8 cellular contexts compared by ENCODE assay signal in the genomic region with DNA sequence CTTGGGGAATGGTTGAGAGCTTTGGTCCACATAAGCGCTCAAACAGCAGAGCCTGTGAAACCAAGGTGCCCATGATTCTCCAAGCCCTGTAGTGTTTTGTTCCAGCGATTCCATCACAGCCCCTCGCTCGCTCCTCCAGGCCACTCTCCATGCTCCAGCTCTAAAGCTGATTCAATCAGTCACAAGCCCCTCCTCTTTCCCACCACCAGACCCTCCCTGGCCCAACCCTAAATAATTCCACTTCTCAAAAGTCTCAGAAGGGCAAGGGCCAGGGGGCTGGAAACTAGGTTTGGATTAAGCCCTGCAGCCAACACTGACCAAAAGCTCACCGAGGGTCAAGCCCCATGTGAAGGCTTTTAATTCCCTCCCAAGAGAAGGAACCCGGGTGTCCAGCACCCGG. TPM values are rescaled to one million over a fixed set of nuclear protein-coding genes. Genes with fewer than 3 reads are reported as not detected.
DNase-seq lines count a peak whose midpoint lies in the region; ATAC-seq, FAIRE-seq and TF ChIP-seq lines count a peak whose summit lies in the region.

No MANE protein-coding gene starts in this region.

- no peak overlapping the region for H3K9ac ChIP-seq in HepG2 (ENCODE audit: insufficient read depth, low read depth, low read length)

- no peak overlapping the region for H3K27ac ChIP-seq in HepG2 (ENCODE audit: extremely low read length, insufficient read depth, low read length)
- no peak overlapping the region for H3K27ac ChIP-seq in right lobe of liver

- DNase-seq in HepG2 (ENCODE audit: low spot score) (no peak), right lobe of liver (no peak), memory B cell (ENCODE audit: low spot score in 2 of 2) (no peak), dedifferentiated amniotic fluid mesenchymal stem cell (ENCODE audit: extremely low spot score) (no peak), SIG-M5 treated with dmso at 0.1 percent for 504 hours (lab: John Stamatoyannopoulos, UW; ENCODE audit: unreplicated experiment) (no peak), NCI-H1105 treated with DMSO at 0.1 percent for 48 hours (lab: John Stamatoyannopoulos, UW) (no peak)
- DNase-seq in activated naive CD8-positive, alpha-beta T cell treated with anti-CD3 and anti-CD28 coated beads, Interleukin-2, amount 50 U/mL, for 24 hours: no peak

- FAIRE-seq in HepG2 (lab: Jason Lieb, UNC): no peak

- H3K27me3 Mint-ChIP-seq in activated naive CD8-positive, alpha-beta T cell treated with anti-CD3 and anti-CD28 coated beads, Interleukin-2, amount 50 U/mL, for 24 hours: no peaks in the 10 kb centered on the region
- no peaks in the 10 kb centered on the region for H3K27me3 Mint-ChIP-seq in memory B cell

- BruUV-seq in HepG2 (replicated peaks; lab: Mats Ljungman, UMichigan): no TSS peak

- TF ChIP-seq POLR2A in HepG2 (IDR thresholded peaks at IDR 0.05; ENCODE audit: insufficient read depth in 1 of 2, low read depth in 2 of 2, low read length in 2 of 2) (no peak), right lobe of liver (IDR thresholded peaks at IDR 0.05) (no peak)

- H3K9me3 Mint-ChIP-seq in activated naive CD8-positive, alpha-beta T cell treated with anti-CD3 and anti-CD28 coated beads, Interleukin-2, amount 50 U/mL, for 24 hours: no peaks in the 10 kb centered on the region
- H3K9me3 Mint-ChIP-seq in memory B cell: no peaks in the 10 kb centered on the region

- intact Hi-C loops in HepG2 (cut with micrococcal nuclease; ENCODE audit: unreplicated experiment) (loop anchor here (5.0 kb wide), 1 partner anchor 53 kb away; no protein-coding TSS in a partner anchor), right lobe of liver (cut with DNase I) (no loop called here)

- H3K4me2 ChIP-seq in HepG2 (ENCODE audit: low read depth, low read length): peak overlapping the region; percentile 58

- peaks cover 30% of the 10 kb centered on the region for H3K4me1 ChIP-seq in HepG2 (ENCODE audit: insufficient read depth, low read length)
- peaks cover 0 to 18% (median under 1%) of the 10 kb centered on the region in 4 donors for H3K4me1 ChIP-seq in right lobe of liver

- TF ChIP-seq CTCF in HepG2 (CRISPR knock-in tag; IDR thresholded peaks at IDR 0.05): no peak
- no peak for TF ChIP-seq CTCF in right lobe of liver (IDR thresholded peaks at IDR 0.05)

- H3K36me3 ChIP-seq in HepG2 (replicated peaks in 1 of 2; ENCODE audit: control insufficient read depth in 1 of 2, insufficient read depth in 2 of 2, low read length in 2 of 2) (peaks cover 7 to 16% of the 10 kb centered on the region in 2 experiments; a peak in 4 of 5 replicates), right lobe of liver (peaks cover under 1 to 18% (median 9%) of the 10 kb centered on the region in 4 donors)

- TF ChIP-seq RAD21 in HepG2 (CRISPR knock-in tag; IDR thresholded peaks at IDR 0.05): no peak

- in situ Hi-C loops in HepG2 (cut with HindIII; ENCODE audit: extremely low pct_ligation_motif_present, low pct_unique_long_range_greater_than_20kb): no loop called here

- POLR2A ChIA-PET in HepG2 (lab: Yijun Ruan, JAX): interaction anchor here (0.7 to 2.4 kb wide), 5 partner anchors 9 to 36 kb away, joined by 3 to 6 read pairs (median 3); a partner anchor contains a TSS

- peak overlapping the region; percentile 63 for H3K27ac Mint-ChIP-seq in activated naive CD8-positive, alpha-beta T cell treated with anti-CD3 and anti-CD28 coated beads, Interleukin-2, amount 50 U/mL, for 24 hours
- peak overlapping the region; percentile 89 for H3K27ac Mint-ChIP-seq in memory B cell

- WGBS in HepG2 (ENCODE audit: low lambda C conversion rate): 91% methylated on average over 5 of the region's 7 CpGs
- WGBS in right lobe of liver (ENCODE audit: insufficient coverage, low coverage, low lambda C conversion rate, missing lambda C conversion rate): 81% methylated on average over 6 of the region's 7 CpGs

- ATAC-seq in HepG2 (no peak), right lobe of liver (no peak), memory B cell (ENCODE audit: low read depth) (no peak), GM21619 (IDR thresholded peaks at IDR 0.05; ENCODE audit: unreplicated experiment) (no peak)
- no peak for ATAC-seq in activated naive CD8-positive, alpha-beta T cell treated with anti-CD3 and anti-CD28 coated beads, Interleukin-2, amount 50 U/mL, for 24 hours

- H3K36me3 Mint-ChIP-seq in activated naive CD8-positive, alpha-beta T cell treated with anti-CD3 and anti-CD28 coated beads, Interleukin-2, amount 50 U/mL, for 24 hours (ENCODE audit: low read depth): peaks cover 6% of the 10 kb centered on the region
- peaks cover 8% of the 10 kb centered on the region for H3K36me3 Mint-ChIP-seq in memory B cell

- H3K4me1 Mint-ChIP-seq in activated naive CD8-positive, alpha-beta T cell treated with anti-CD3 and anti-CD28 coated beads, Interleukin-2, amount 50 U/mL, for 24 hours: peaks cover 32% of the 10 kb centered on the region
- H3K4me1 Mint-ChIP-seq in memory B cell: peaks cover 28% of the 10 kb centered on the region

- CTCF ChIA-PET in HepG2 (lab: Yijun Ruan, JAX; ENCODE audit: low intra/inter-chr PET ratio, low total read pairs): no interaction called here

- H3K4me3 ChIP-seq in HepG2 (replicated peaks in 1 of 3; ENCODE audit: insufficient read depth in 1 of 3, low read depth in 2 of 3, low read length in 3 of 3): peak overlapping the region in 2 of 3 experiments; percentile 30 to 82; a peak in 2 of 6 replicates
- no peak overlapping the region for H3K4me3 ChIP-seq in right lobe of liver

- peaks cover 7% of the 10 kb centered on the region for H3K79me2 ChIP-seq in HepG2 (ENCODE audit: insufficient read depth, low read length)

- no peaks in the 10 kb centered on the region; a peak in 1 of 5 replicates for H3K27me3 ChIP-seq in HepG2 (ENCODE audit: control insufficient read depth in 1 of 2, insufficient read depth in 2 of 2, low read length in 2 of 2)
- H3K27me3 ChIP-seq in right lobe of liver: no peaks in the 10 kb centered on the region

- H3K9me3 ChIP-seq in HepG2 (ENCODE audit: low read length): no peaks in the 10 kb centered on the region
- H3K9me3 ChIP-seq in right lobe of liver: no peaks in the 10 kb centered on the region

- TF ChIP-seq EP300 in HepG2 (IDR thresholded peaks at IDR 0.05; ENCODE audit: low read depth in 2 of 2, low read length in 2 of 2) (no peak), HepG2 (CRISPR knock-in tag; IDR thresholded peaks at IDR 0.05; ENCODE audit: borderline replicate concordance) (no peak)

- peak overlapping the region; percentile 81 for H3K4me3 Mint-ChIP-seq in activated naive CD8-positive, alpha-beta T cell treated with anti-CD3 and anti-CD28 coated beads, Interleukin-2, amount 50 U/mL, for 24 hours
- H3K4me3 Mint-ChIP-seq in memory B cell: peak overlapping the region; percentile 96

- no peak overlapping the region for H2AFZ ChIP-seq in HepG2 (ENCODE audit: low read length)

- H4K20me1 ChIP-seq in HepG2 (ENCODE audit: insufficient read depth, low read length): no peaks in the 10 kb centered on the region

RNA-seq across cellular contexts. Expression of a gene that starts 1.5 kb away (rescaled TPM):
- 0.62 and 0.63 TPM in 2 replicates for total RNA-seq in HepG2 (2016; rRNA removed; fragmentation: Illumina TruSeq; extraction: Trizol)
- total RNA-seq in HepG2 (2016; cell fraction: cytosol; rRNA removed; fragmentation: Illumina TruSeq; extraction: Trizol; ENCODE audit: low read depth): 0.71 and 0.97 TPM in 2 replicates
- total RNA-seq in HepG2 (2016; cell fraction: insoluble cytoplasmic fraction; rRNA removed; fragmentation: Illumina TruSeq; extraction: Trizol): 0.43 and 0.91 TPM in 2 replicates
- total RNA-seq in HepG2 (2016; cell fraction: membrane; rRNA removed; fragmentation: Illumina TruSeq; extraction: Trizol): 1.4 and 1.9 TPM in 2 replicates
- 0.62 and 0.72 TPM in 2 replicates for total RNA-seq in HepG2 (2016; cell fraction: nucleus; rRNA removed; fragmentation: Illumina TruSeq; extraction: Trizol)
- polyA plus RNA-seq in HepG2 (2011; rRNA removed): 0.26 and 0.39 TPM in 2 replicates
- polyA plus RNA-seq in HepG2 (2011; cell fraction: cytosol; rRNA removed): 0.15 and 0.32 TPM in 2 replicates
- 1.2 and 1.3 TPM in 2 replicates for polyA plus RNA-seq in HepG2 (2011; cell fraction: nucleus; rRNA removed)
- polyA plus RNA-seq in HepG2 (2012): 1.2 and 1.5 TPM in 2 replicates
- 1.3 TPM in 2 replicates for polyA plus RNA-seq in HepG2 (2016; cell fraction: cytosol; fragmentation: Illumina TruSeq; extraction: Trizol; ENCODE audit: low read depth)
- polyA plus RNA-seq in HepG2 (2016; cell fraction: insoluble cytoplasmic fraction; fragmentation: Illumina TruSeq; extraction: Trizol; ENCODE audit: low read depth): 2.2 and 2.9 TPM in 2 replicates
- 1.2 and 1.5 TPM in 2 replicates for polyA plus RNA-seq in HepG2 (2016; cell fraction: membrane; fragmentation: Illumina TruSeq; extraction: Trizol; ENCODE audit: low read depth)
- polyA plus RNA-seq in HepG2 (2016; cell fraction: nucleus; fragmentation: Illumina TruSeq; extraction: Trizol; ENCODE audit: insufficient read depth, low read depth): 2.3 and 4.7 TPM in 2 replicates
- 0.47 and 0.64 TPM in 2 replicates for polyA minus RNA-seq in HepG2 (2011; rRNA and poly(A)+ RNA removed; ENCODE audit: low replicate concordance)
- 1.2 and 2.5 TPM in 2 replicates for polyA minus RNA-seq in HepG2 (2011; cell fraction: cytosol; rRNA and poly(A)+ RNA removed)
- 0.37 and 0.39 TPM in 2 replicates for polyA minus RNA-seq in HepG2 (2011; cell fraction: nucleus; rRNA and poly(A)+ RNA removed)
- under 1 TPM in 5 of 6 experiments, not detected in 1; 0.16 to 0.47 (median 0.35) TPM for total RNA-seq in right lobe of liver

RNA-seq across cellular contexts. Expression of a gene that starts 4.3 kb away (rescaled TPM):
- total RNA-seq in HepG2 (2016; rRNA removed; fragmentation: Illumina TruSeq; extraction: Trizol): 30.6 and 42.0 TPM in 2 replicates
- total RNA-seq in HepG2 (2016; cell fraction: cytosol; rRNA removed; fragmentation: Illumina TruSeq; extraction: Trizol; ENCODE audit: low read depth): 15.7 and 22.3 TPM in 2 replicates
- total RNA-seq in HepG2 (2016; cell fraction: insoluble cytoplasmic fraction; rRNA removed; fragmentation: Illumina TruSeq; extraction: Trizol): 34.9 and 39.3 TPM in 2 replicates
- 28.5 and 42.7 TPM in 2 replicates for total RNA-seq in HepG2 (2016; cell fraction: membrane; rRNA removed; fragmentation: Illumina TruSeq; extraction: Trizol)
- total RNA-seq in HepG2 (2016; cell fraction: nucleus; rRNA removed; fragmentation: Illumina TruSeq; extraction: Trizol): 13.0 and 14.5 TPM in 2 replicates
- polyA plus RNA-seq in HepG2 (2011; rRNA removed): 22.2 and 24.1 TPM in 2 replicates
- 22.8 and 32.6 TPM in 2 replicates for polyA plus RNA-seq in HepG2 (2011; cell fraction: cytosol; rRNA removed)
- polyA plus RNA-seq in HepG2 (2011; cell fraction: nucleus; rRNA removed): 31.3 and 38.6 TPM in 2 replicates
- 22.7 and 23.7 TPM in 2 replicates for polyA plus RNA-seq in HepG2 (2012)
- polyA plus RNA-seq in HepG2 (2016; cell fraction: cytosol; fragmentation: Illumina TruSeq; extraction: Trizol; ENCODE audit: low read depth): 28.4 and 37.8 TPM in 2 replicates
- polyA plus RNA-seq in HepG2 (2016; cell fraction: insoluble cytoplasmic fraction; fragmentation: Illumina TruSeq; extraction: Trizol; ENCODE audit: low read depth): 62.1 and 65.3 TPM in 2 replicates
- 40.2 and 48.8 TPM in 2 replicates for polyA plus RNA-seq in HepG2 (2016; cell fraction: membrane; fragmentation: Illumina TruSeq; extraction: Trizol; ENCODE audit: low read depth)
- polyA plus RNA-seq in HepG2 (2016; cell fraction: nucleus; fragmentation: Illumina TruSeq; extraction: Trizol; ENCODE audit: insufficient read depth, low read depth): 33.1 and 40.0 TPM in 2 replicates
- polyA minus RNA-seq in HepG2 (2011; rRNA and poly(A)+ RNA removed; ENCODE audit: low replicate concordance): 20.1 and 20.5 TPM in 2 replicates
- 12.5 and 19.8 TPM in 2 replicates for polyA minus RNA-seq in HepG2 (2011; cell fraction: cytosol; rRNA and poly(A)+ RNA removed)
- 7.9 and 9.2 TPM in 2 replicates for polyA minus RNA-seq in HepG2 (2011; cell fraction: nucleus; rRNA and poly(A)+ RNA removed)
- 10 to 100 TPM; 10.9 to 27.5 (median 14.0) TPM for total RNA-seq in right lobe of liver

RNA-seq across cellular contexts. Expression of a gene that starts 18.2 kb away (rescaled TPM):
- total RNA-seq in HepG2 (2016; rRNA removed; fragmentation: Illumina TruSeq; extraction: Trizol) (9.2 and 14.3 TPM in 2 replicates), right lobe of liver (10 to 100 TPM; 10.1 to 14.3 (median 11.0) TPM)
- 6.7 and 9.0 TPM in 2 replicates for total RNA-seq in HepG2 (2016; cell fraction: cytosol; rRNA removed; fragmentation: Illumina TruSeq; extraction: Trizol; ENCODE audit: low read depth)
- 7.3 and 15.4 TPM in 2 replicates for total RNA-seq in HepG2 (2016; cell fraction: insoluble cytoplasmic fraction; rRNA removed; fragmentation: Illumina TruSeq; extraction: Trizol)
- total RNA-seq in HepG2 (2016; cell fraction: membrane; rRNA removed; fragmentation: Illumina TruSeq; extraction: Trizol): 14.2 and 14.9 TPM in 2 replicates
- total RNA-seq in HepG2 (2016; cell fraction: nucleus; rRNA removed; fragmentation: Illumina TruSeq; extraction: Trizol): 12.9 and 14.6 TPM in 2 replicates
- 9.0 and 13.9 TPM in 2 replicates for polyA plus RNA-seq in HepG2 (2011; rRNA removed)
- polyA plus RNA-seq in HepG2 (2011; cell fraction: cytosol; rRNA removed): 7.3 and 11.2 TPM in 2 replicates
- 51.9 and 57.4 TPM in 2 replicates for polyA plus RNA-seq in HepG2 (2011; cell fraction: nucleus; rRNA removed)
- 9.6 and 15.6 TPM in 2 replicates for polyA plus RNA-seq in HepG2 (2012)
- 3.7 and 4.8 TPM in 2 replicates for polyA plus RNA-seq in HepG2 (2016; cell fraction: cytosol; fragmentation: Illumina TruSeq; extraction: Trizol; ENCODE audit: low read depth)
- polyA plus RNA-seq in HepG2 (2016; cell fraction: insoluble cytoplasmic fraction; fragmentation: Illumina TruSeq; extraction: Trizol; ENCODE audit: low read depth): 8.4 and 10.5 TPM in 2 replicates
- 7.2 and 9.9 TPM in 2 replicates for polyA plus RNA-seq in HepG2 (2016; cell fraction: membrane; fragmentation: Illumina TruSeq; extraction: Trizol; ENCODE audit: low read depth)
- polyA plus RNA-seq in HepG2 (2016; cell fraction: nucleus; fragmentation: Illumina TruSeq; extraction: Trizol; ENCODE audit: insufficient read depth, low read depth): 30.3 and 31.0 TPM in 2 replicates
- polyA minus RNA-seq in HepG2 (2011; rRNA and poly(A)+ RNA removed; ENCODE audit: low replicate concordance): 11.1 and 11.5 TPM in 2 replicates
- polyA minus RNA-seq in HepG2 (2011; cell fraction: cytosol; rRNA and poly(A)+ RNA removed): 4.2 and 5.6 TPM in 2 replicates
- polyA minus RNA-seq in HepG2 (2011; cell fraction: nucleus; rRNA and poly(A)+ RNA removed): 11.2 and 12.4 TPM in 2 replicates

RNA-seq across cellular contexts. Expression of a gene that starts 35.9 kb away (rescaled TPM):
- 7.4 and 32.0 TPM in 2 replicates for total RNA-seq in HepG2 (2016; rRNA removed; fragmentation: Illumina TruSeq; extraction: Trizol)
- 7.3 and 8.3 TPM in 2 replicates for total RNA-seq in HepG2 (2016; cell fraction: cytosol; rRNA removed; fragmentation: Illumina TruSeq; extraction: Trizol; ENCODE audit: low read depth)
- total RNA-seq in HepG2 (2016; cell fraction: insoluble cytoplasmic fraction; rRNA removed; fragmentation: Illumina TruSeq; extraction: Trizol): 6.5 and 35.8 TPM in 2 replicates
- total RNA-seq in HepG2 (2016; cell fraction: membrane; rRNA removed; fragmentation: Illumina TruSeq; extraction: Trizol): 6.0 and 7.3 TPM in 2 replicates
- total RNA-seq in HepG2 (2016; cell fraction: nucleus; rRNA removed; fragmentation: Illumina TruSeq; extraction: Trizol): 36.9 and 51.6 TPM in 2 replicates
- polyA plus RNA-seq in HepG2 (2011; rRNA removed): 51.1 and 51.4 TPM in 2 replicates
- polyA plus RNA-seq in HepG2 (2011; cell fraction: cytosol; rRNA removed): 13.6 and 14.3 TPM in 2 replicates
- polyA plus RNA-seq in HepG2 (2011; cell fraction: nucleus; rRNA removed): 292 and 390 TPM in 2 replicates
- 58.9 and 85.4 TPM in 2 replicates for polyA plus RNA-seq in HepG2 (2012)
- 7.0 and 7.7 TPM in 2 replicates for polyA plus RNA-seq in HepG2 (2016; cell fraction: cytosol; fragmentation: Illumina TruSeq; extraction: Trizol; ENCODE audit: low read depth)
- polyA plus RNA-seq in HepG2 (2016; cell fraction: insoluble cytoplasmic fraction; fragmentation: Illumina TruSeq; extraction: Trizol; ENCODE audit: low read depth): 18.3 and 19.4 TPM in 2 replicates
- 9.9 and 14.8 TPM in 2 replicates for polyA plus RNA-seq in HepG2 (2016; cell fraction: membrane; fragmentation: Illumina TruSeq; extraction: Trizol; ENCODE audit: low read depth)
- polyA plus RNA-seq in HepG2 (2016; cell fraction: nucleus; fragmentation: Illumina TruSeq; extraction: Trizol; ENCODE audit: insufficient read depth, low read depth): 320 and 335 TPM in 2 replicates
- polyA minus RNA-seq in HepG2 (2011; rRNA and poly(A)+ RNA removed; ENCODE audit: low replicate concordance): 16.6 and 30.8 TPM in 2 replicates
- polyA minus RNA-seq in HepG2 (2011; cell fraction: cytosol; rRNA and poly(A)+ RNA removed): 4.3 and 4.6 TPM in 2 replicates
- polyA minus RNA-seq in HepG2 (2011; cell fraction: nucleus; rRNA and poly(A)+ RNA removed): 49.0 and 61.0 TPM in 2 replicates
- 10 to 100 TPM; 30.5 to 66.8 (median 44.8) TPM for total RNA-seq in right lobe of liver

Comparison
In these comparisons a context has a peak if more than half of its experiments do, and no peak if none do; other contexts are left out.
1. H3K4me3 ChIP-seq: peak in HepG2 (2 of 3); none in right lobe of liver (0 of 3).